In genomic region chr12:104569348-104570173, GRCh38 we compare ENCODE assay signal across 8 cellular contexts.
DNase-seq lines count a peak whose midpoint lies in the region; ATAC-seq, FAIRE-seq and TF ChIP-seq lines count a peak whose summit lies in the region.

No MANE protein-coding gene starts in this region.

- peak overlapping the region; percentile 73 for H3K4me3 Mint-ChIP-seq in stimulated activated naive CD8-positive, alpha-beta T cell treated with anti-CD3 and anti-CD28 coated beads, Interleukin-15, Interleukin-2, amounts not matched to agents 100 ng/mL and 50 ng/mL, for 24 hours
- H3K4me3 Mint-ChIP-seq in progenitor cell of endocrine pancreas (ENCODE audit: low read depth) = no peak overlapping the region

- no peak for DNase-seq in bronchial epithelial cell (ENCODE audit: low read depth)
- DNase-seq in progenitor cell of endocrine pancreas (ENCODE audit: low spot score, unreplicated experiment) = no peak
- DNase-seq in foreskin fibroblast = no peak
- DNase-seq in NCI-H748 (lab: John Stamatoyannopoulos, UW; ENCODE audit: unreplicated experiment) = no peak

- H3K4me1 Mint-ChIP-seq in stimulated activated naive CD8-positive, alpha-beta T cell treated with anti-CD3 and anti-CD28 coated beads, Interleukin-15, Interleukin-2, amounts not matched to agents 100 ng/mL and 50 ng/mL, for 24 hours (ENCODE audit: low read depth) = peaks cover 70% of the 10 kb centered on the region
- peaks cover 3% of the 10 kb centered on the region for H3K4me1 Mint-ChIP-seq in progenitor cell of endocrine pancreas (ENCODE audit: low read depth)

- TF ChIP-seq CTCF in OCI-LY1 (IDR thresholded peaks at IDR 0.05; ENCODE audit: low read length) (no peak), bronchial epithelial cell (IDR thresholded peaks at IDR 0.05; ENCODE audit: insufficient read depth, low read length, severe bottlenecking) (no peak), progenitor cell of endocrine pancreas (IDR thresholded peaks at IDR 0.05; ENCODE audit: unreplicated experiment) (no peak), foreskin fibroblast (IDR thresholded peaks at IDR 0.05; ENCODE audit: low read depth, low read length) (no peak)

- peak overlapping the region; percentile 99 for H3K27ac ChIP-seq in OCI-LY1 (ENCODE audit: low read depth, low read length, poor library complexity, severe bottlenecking)

- H4K20me1 ChIP-seq in OCI-LY1 (ENCODE audit: insufficient read depth, low read length) = no peaks in the 10 kb centered on the region

- no peak overlapping the region for H2AFZ ChIP-seq in OCI-LY1 (ENCODE audit: low read length)

- H3K4me2 ChIP-seq in OCI-LY1 (ENCODE audit: low read length) = peak overlapping the region; percentile 81

- H3K27ac Mint-ChIP-seq in stimulated activated naive CD8-positive, alpha-beta T cell treated with anti-CD3 and anti-CD28 coated beads, Interleukin-15, Interleukin-2, amounts not matched to agents 100 ng/mL and 50 ng/mL, for 24 hours = peak overlapping the region; percentile 92
- H3K27ac Mint-ChIP-seq in progenitor cell of endocrine pancreas = no peak overlapping the region

- no peaks in the 10 kb centered on the region for H3F3A ChIP-seq in OCI-LY1 (ENCODE audit: insufficient read depth, low read length)

- H3K36me3 ChIP-seq in OCI-LY1 (ENCODE audit: insufficient read depth, low read length) = no peaks in the 10 kb centered on the region; the same call in 1 of the 2 replicates
- no peaks in the 10 kb centered on the region for H3K36me3 ChIP-seq in bronchial epithelial cell (ENCODE audit: control insufficient read depth, insufficient read depth, low read length)

- H3K9ac ChIP-seq in OCI-LY1 (ENCODE audit: low read length) = peak overlapping the region; percentile 73

- H3K27me3 Mint-ChIP-seq in stimulated activated naive CD8-positive, alpha-beta T cell treated with anti-CD3 and anti-CD28 coated beads, Interleukin-15, Interleukin-2, amounts not matched to agents 100 ng/mL and 50 ng/mL, for 24 hours = no peaks in the 10 kb centered on the region
- H3K27me3 Mint-ChIP-seq in progenitor cell of endocrine pancreas = no peaks in the 10 kb centered on the region

- FAIRE-seq in bronchial epithelial cell (lab: Jason Lieb, UNC) = peak; percentile 23

- H3K4me3 ChIP-seq in OCI-LY1 (ENCODE audit: low read depth, low read length, poor library complexity, severe bottlenecking) = peak overlapping the region; percentile 48
- H3K4me3 ChIP-seq in bronchial epithelial cell (ENCODE audit: low read depth, low read length) = no peak overlapping the region
- no peak overlapping the region for H3K4me3 ChIP-seq in foreskin fibroblast (ENCODE audit: low read depth in 1 of 2, low read length in 2 of 2)

- ATAC-seq in GM18873 (IDR thresholded peaks at IDR 0.05; ENCODE audit: low FRiP score, unreplicated experiment) (peak; percentile 76), HG02852 (IDR thresholded peaks at IDR 0.05; ENCODE audit: unreplicated experiment) (peak; percentile 80)

- H3K4me1 ChIP-seq in OCI-LY1 (ENCODE audit: insufficient read depth, low read length, severe bottlenecking) = peaks cover 60% of the 10 kb centered on the region

- no peaks in the 10 kb centered on the region for H3K9me2 ChIP-seq in OCI-LY1 (ENCODE audit: low read depth, low read length)

- no peaks in the 10 kb centered on the region for H3K9me3 ChIP-seq in OCI-LY1 (ENCODE audit: low read length)

- no peaks in the 10 kb centered on the region for H3K79me2 ChIP-seq in OCI-LY1 (ENCODE audit: insufficient read depth, low read length)

- H3K36me3 Mint-ChIP-seq in stimulated activated naive CD8-positive, alpha-beta T cell treated with anti-CD3 and anti-CD28 coated beads, Interleukin-15, Interleukin-2, amounts not matched to agents 100 ng/mL and 50 ng/mL, for 24 hours (ENCODE audit: low read depth) = peaks cover 21% of the 10 kb centered on the region
- H3K36me3 Mint-ChIP-seq in progenitor cell of endocrine pancreas (ENCODE audit: insufficient read depth) = peaks cover 1% of the 10 kb centered on the region

- peaks cover 6% of the 10 kb centered on the region for H3K9me3 Mint-ChIP-seq in stimulated activated naive CD8-positive, alpha-beta T cell treated with anti-CD3 and anti-CD28 coated beads, Interleukin-15, Interleukin-2, amounts not matched to agents 100 ng/mL and 50 ng/mL, for 24 hours
- H3K9me3 Mint-ChIP-seq in progenitor cell of endocrine pancreas (ENCODE audit: low read depth) = peaks cover 1% of the 10 kb centered on the region

- H3K27me3 ChIP-seq in OCI-LY1 (ENCODE audit: insufficient read depth, low read length) = no peaks in the 10 kb centered on the region
- H3K27me3 ChIP-seq in bronchial epithelial cell (ENCODE audit: control insufficient read depth, insufficient read depth, low read length) = no peaks in the 10 kb centered on the region
